26 cellular contexts compared by ENCODE assay signal in the genomic region with DNA sequence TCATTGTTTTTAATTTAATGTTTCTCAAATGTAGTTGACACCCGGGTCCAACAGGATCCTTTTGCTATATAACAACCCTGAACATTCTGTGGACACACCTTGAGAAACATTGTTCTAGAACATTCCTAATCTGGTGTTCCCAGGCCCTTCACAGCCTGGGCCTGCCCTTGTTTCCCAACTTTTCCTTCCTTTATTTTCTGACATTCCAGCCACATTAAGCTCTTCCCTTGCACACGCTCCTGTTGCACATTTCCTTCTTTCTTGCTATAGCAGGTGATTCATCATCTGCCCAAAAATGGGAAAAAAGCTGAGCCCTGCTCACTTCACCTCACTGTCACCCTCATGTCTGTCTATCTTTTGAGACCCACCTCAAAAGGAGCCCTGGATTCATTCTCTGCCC.
DNase-seq lines count a peak whose midpoint lies in the region; ATAC-seq, FAIRE-seq and TF ChIP-seq lines count a peak whose summit lies in the region.
"Had no signal": no experiment of that assay in that cellular context is flagged by ENCODE, and none has a peak within 500 bp of the region (broad histone marks: within the 10 kb centered on the region; RNA-seq: fewer than 3 reads in every experiment).

No MANE protein-coding gene starts in this region.

- DNase-seq in cardiac muscle cell (ENCODE audit: low read depth in 1 of 2, low spot score in 1 of 2) (peak in 1 of 2 donors; percentile 26), heart right ventricle (no peak), astrocyte of the hippocampus (ENCODE audit: low read depth, low spot score) (peak; percentile 20), fibroblast of the aortic adventitia (ENCODE audit: low read depth) (peak; percentile 37), urothelium cell line (ENCODE audit: low spot score) (no peak), germinal center (ENCODE audit: low spot score) (no peak), D341Med (ENCODE audit: low spot score) (no peak)
- DNase-seq: activated CD4-positive, alpha-beta T cell treated with anti-CD3 and anti-CD28 coated beads, Interleukin-2, amount 50 U/mL, for 4 hours; activated CD8-positive, alpha-beta memory T cell treated with anti-CD3 and anti-CD28 coated beads, Interleukin-2, amount 50 U/mL, for 4 hours; activated effector memory CD4-positive, alpha-beta T cell treated with Interleukin-2 at 50 U/mL for 16 hours; central memory CD4-positive, alpha-beta T cell; COR-L47; DMS79 treated with DMSO at 0.1 percent for 48 hours; erythroblast; GOT3; kidney glomerular epithelial cell; naive B cell; NCI-H1436 treated with DMSO at 0.1 percent for 48 hours; NCI-H510A treated with DMSO at 0.1 percent for 48 hours; retina; stimulated activated CD4-positive, alpha-beta T cell treated with anti-CD3 and anti-CD28 coated beads, Interleukin-4, amount 100 ng/mL, for 24 hours; transverse colon; WERI-Rb-1 had no signal

- intact Hi-C loops in heart right ventricle (cut with DNase I), result no loop called here

- ATAC-seq in heart right ventricle, result no peak
- ATAC-seq in GM18858 (IDR thresholded peaks at IDR 0.05; ENCODE audit: unreplicated experiment), result no peak
- ATAC-seq: gastroesophageal sphincter had no signal

- H3K4me3 ChIP-seq in cardiac muscle cell, result no peak overlapping the region
- H3K4me3 ChIP-seq in heart right ventricle, result no peak overlapping the region
- H3K4me3 ChIP-seq in fibroblast of the aortic adventitia (ENCODE audit: low read depth, low read length), result no peak overlapping the region
- H3K4me3 ChIP-seq: gastroesophageal sphincter, transverse colon had no signal

- WGBS in heart right ventricle, 2 donors, result 84 to 91% methylated on average over 2 of the region's 2 CpGs

- TF ChIP-seq CTCF in cardiac muscle cell (IDR thresholded peaks at IDR 0.05; ENCODE audit: low read depth, low read length) (no peak), heart right ventricle (IDR thresholded peaks at IDR 0.05) (no peak), fibroblast of the aortic adventitia (IDR thresholded peaks at IDR 0.05; ENCODE audit: insufficient read depth, low read length) (no peak)

- H3K4me1 ChIP-seq in cardiac muscle cell (ENCODE audit: low read depth), result peaks cover 49% of the 10 kb centered on the region
- no peaks in the 10 kb centered on the region for H3K4me1 ChIP-seq in heart right ventricle
- H3K4me1 ChIP-seq: transverse colon had no signal

- no peaks in the 10 kb centered on the region for H3K9me3 ChIP-seq in cardiac muscle cell (ENCODE audit: low read depth)
- H3K9me3 ChIP-seq in heart right ventricle, result no peaks in the 10 kb centered on the region
- H3K9me3 ChIP-seq: gastroesophageal sphincter, transverse colon had no signal

- FAIRE-seq in urothelium cell line (lab: Jason Lieb, UNC), result peak; percentile 50

- no peaks in the 10 kb centered on the region for H3K27me3 ChIP-seq in cardiac muscle cell
- H3K27me3 ChIP-seq in heart right ventricle, result peaks cover 0 to 18% (median 0%) of the 10 kb centered on the region in 7 donors
- H3K27me3 ChIP-seq: gastroesophageal sphincter, transverse colon had no signal

- H3K36me3 ChIP-seq in cardiac muscle cell (no peaks in the 10 kb centered on the region), heart right ventricle (no peaks in the 10 kb centered on the region)
- H3K36me3 ChIP-seq: gastroesophageal sphincter, transverse colon, WERI-Rb-1 had no signal

- H3K27ac ChIP-seq in cardiac muscle cell (peak overlapping the region; percentile 95), heart right ventricle (no peak overlapping the region)
- H3K27ac ChIP-seq: gastroesophageal sphincter, HL-60, transverse colon, WERI-Rb-1 had no signal

Comparison
In these comparisons a context has a peak if more than half of its experiments do, and no peak if none do; other contexts are left out.
1. DNase-seq: peak in astrocyte of the hippocampus (single experiment) and fibroblast of the aortic adventitia (single experiment); none in heart right ventricle (0 of 2), urothelium cell line (single experiment), germinal center (single experiment) and D341Med (single experiment).